In genomic region chr6:139342957-139343750, GRCh38 we compare ENCODE assay signal across 16 cellular contexts. TPM values are rescaled to one million over a fixed set of nuclear protein-coding genes. Genes with fewer than 3 reads are reported as not detected.
DNase-seq lines count a peak whose midpoint lies in the region; ATAC-seq and TF ChIP-seq lines count a peak whose summit lies in the region.
"Had no signal": no experiment of that assay in that cellular context is flagged by ENCODE, and none has a peak within 500 bp of the region (broad histone marks: within the 10 kb centered on the region; RNA-seq: fewer than 3 reads in every experiment).

No MANE protein-coding gene starts in this region.

- no peaks in the 10 kb centered on the region for H3K79me2 ChIP-seq in PC-9 (ENCODE audit: low read depth)

- H3K27me3 ChIP-seq in BLaER1 (no peaks in the 10 kb centered on the region), PC-9 (ENCODE audit: insufficient read depth, low read depth) (no peaks in the 10 kb centered on the region)
- H3K27me3 ChIP-seq: cardiac muscle cell, left lung, Peyer's patch had no signal

- H3K4me1 ChIP-seq in BLaER1 (peaks cover 18% of the 10 kb centered on the region), PC-9 (replicated peaks; ENCODE audit: insufficient read depth) (peaks cover 26% of the 10 kb centered on the region)
- H3K4me1 ChIP-seq: Peyer's patch had no signal

- peak; percentile 7 for DNase-seq in ELF-1 (ENCODE audit: low read depth, low spot score)
- DNase-seq in PC-9 = peak in 1 of 2 experiments; percentile 76
- DNase-seq in epithelial cell of esophagus (ENCODE audit: low read depth) = peak; percentile 41
- no peak for DNase-seq in HUDEP-2 (lab: John Stamatoyannopoulos, UW; ENCODE audit: unreplicated experiment in 76 of 76)
- no peak for DNase-seq in stimulated activated CD4-positive, alpha-beta T cell treated with anti-CD3 and anti-CD28 coated beads, Interleukin-1b, Interleukin-23, amount 100 ng/mL, for 48 hours
- no peak for DNase-seq in dedifferentiated amniotic fluid mesenchymal stem cell (ENCODE audit: extremely low spot score)
- DNase-seq: DMS153; left lung; NCI-H2029; NCI-H524 treated with DMSO at 0.1 percent for 48 hours; Peyer's patch; stimulated activated CD4-positive, alpha-beta T cell treated with anti-CD3 and anti-CD28 coated beads, Interleukin-15, amount 100 ng/mL, for 24 hours had no signal

- no peak for TF ChIP-seq CTCF in PC-9 (conservative IDR thresholded peaks at IDR 0.05)
- no peak for TF ChIP-seq CTCF in epithelial cell of esophagus (IDR thresholded peaks at IDR 0.05; ENCODE audit: insufficient read depth, low read depth, low read length, missing control alignments)

- POLR2A ChIA-PET in PC-9 (lab: Charles Lee; ENCODE audit: unreplicated experiment) = no interaction called here

- H3K4me2 ChIP-seq in BLaER1 = peak overlapping the region; percentile 51
- H3K4me2 ChIP-seq in PC-9 = peak overlapping the region; percentile 52

- CTCF ChIA-PET in PC-9 (lab: Charles Lee) = no interaction called here

- H3F3A ChIP-seq in PC-9 (ENCODE audit: insufficient read depth, low read depth) = no peaks in the 10 kb centered on the region

- H2AFZ ChIP-seq in PC-9 = peak overlapping the region; percentile 15

- no peaks in the 10 kb centered on the region for H3K9me2 ChIP-seq in PC-9 (ENCODE audit: insufficient read depth)

- peaks cover 25% of the 10 kb centered on the region for H3K9me3 ChIP-seq in BLaER1
- no peaks in the 10 kb centered on the region for H3K9me3 ChIP-seq in PC-9 (ENCODE audit: insufficient read depth, low read depth)
- H3K9me3 ChIP-seq: left lung, Peyer's patch had no signal

- no peak for ATAC-seq in HG03139 (IDR thresholded peaks at IDR 0.05; ENCODE audit: unreplicated experiment)
- ATAC-seq: activated naive CD4-positive, alpha-beta T cell treated with anti-CD3 and anti-CD28 coated beads, Interleukin-2, amount 50 U/mL, for 72 hours; left lung had no signal

- no TSS peak for BruUV-seq in PC-9 (replicated peaks; lab: Mats Ljungman, UMichigan)

- H3K36me3 ChIP-seq in BLaER1 (no peaks in the 10 kb centered on the region), PC-9 (ENCODE audit: low read depth) (no peaks in the 10 kb centered on the region)
- H3K36me3 ChIP-seq: cardiac muscle cell, left lung, Peyer's patch had no signal

- H3K9ac ChIP-seq in BLaER1 = no peak overlapping the region; the same call in 1 of the 2 replicates

- H3K27ac ChIP-seq in BLaER1 (peak overlapping the region; percentile 60), PC-9 (no peak overlapping the region)
- H3K27ac ChIP-seq: cardiac muscle cell, Peyer's patch had no signal

- H3K4me3 ChIP-seq in BLaER1 = no peak overlapping the region
- H3K4me3 ChIP-seq in PC-9 = no peak overlapping the region
- no peak overlapping the region for H3K4me3 ChIP-seq in epithelial cell of esophagus (ENCODE audit: low read length)
- H3K4me3 ChIP-seq: cardiac muscle cell, left lung, Peyer's patch had no signal

- H4K20me1 ChIP-seq in BLaER1 (no peaks in the 10 kb centered on the region), PC-9 (ENCODE audit: insufficient read depth) (no peaks in the 10 kb centered on the region)

- intact Hi-C loops in PC-9 (cut with micrococcal nuclease; ENCODE audit: unreplicated experiment) = no loop called here

RNA-seq across cellular contexts. Expression of gene CITED2, which starts 31.3 kb away (rescaled TPM):
- total RNA-seq in PC-9 (2021) = 47.0 and 54.0 TPM in 2 replicates

RNA-seq across cellular contexts. Expression of gene TXLNB, which starts 51.4 kb away (rescaled TPM):
- 0.09 TPM in 1 of 2 replicates, not detected in the other for total RNA-seq in PC-9 (2021)

Comparison
In these comparisons a context has a peak if more than half of its experiments do, and no peak if none do; other contexts are left out.
1. DNase-seq: peak in ELF-1 (single experiment) and epithelial cell of esophagus (single experiment); none in HUDEP-2 (0 of 76), stimulated activated CD4-positive, alpha-beta T cell treated with anti-CD3 and anti-CD28 coated beads, Interleukin-1b, Interleukin-23, amount 100 ng/mL, for 48 hours (single experiment) and dedifferentiated amniotic fluid mesenchymal stem cell (single experiment).